In the genomic region with DNA sequence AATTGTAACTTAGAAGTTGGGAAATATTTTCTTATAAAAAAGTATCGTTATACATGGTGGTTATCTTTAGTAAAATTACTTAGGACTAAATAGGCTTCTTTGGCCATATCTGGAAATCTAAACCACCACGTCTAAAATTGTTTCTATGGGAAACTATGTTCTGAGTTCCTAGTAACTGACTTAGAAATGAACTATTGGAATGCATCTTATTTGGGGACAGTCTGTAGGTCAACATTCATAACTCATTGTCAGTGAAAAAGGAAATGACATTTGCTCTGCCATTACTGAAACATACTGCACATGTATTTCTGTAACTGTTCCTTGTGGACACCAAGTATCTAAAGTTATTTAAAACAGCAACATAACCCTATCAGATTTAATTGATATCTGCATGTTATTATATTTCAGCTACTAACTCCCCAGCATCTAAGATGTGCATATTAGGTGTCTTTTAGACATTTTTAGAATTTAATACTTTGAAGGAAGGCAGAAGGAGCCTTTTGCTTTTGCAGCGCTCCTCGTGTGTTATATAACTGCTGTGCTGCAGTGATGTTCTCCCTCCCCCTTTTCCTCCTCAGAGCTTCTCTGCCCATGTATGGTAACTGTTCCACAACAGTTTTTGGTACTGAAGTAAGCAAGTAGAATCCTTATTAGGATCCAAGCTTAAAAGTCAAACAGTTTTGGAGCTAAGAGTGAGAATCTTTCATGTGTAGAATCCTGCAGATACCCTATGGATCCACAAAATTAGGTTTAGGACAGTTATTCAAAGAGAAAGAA, we compare ENCODE assay signal across 2 cellular contexts.
TF ChIP-seq lines count a peak whose summit lies in the region.

No MANE protein-coding gene starts in this region.

TF ChIP-seq in liver, 16 proteins besides CTCF, POLR2A, EP300 and RAD21:
- TF ChIP-seq JUND (IDR thresholded peaks at IDR 0.05), result no peak
- TF ChIP-seq NR2F2 (IDR thresholded peaks at IDR 0.05), result peak; percentile 12

TF ChIP-seq in HepG2, 621 proteins besides CTCF, POLR2A, EP300 and RAD21:
- TF ChIP-seq, protein P1, sequence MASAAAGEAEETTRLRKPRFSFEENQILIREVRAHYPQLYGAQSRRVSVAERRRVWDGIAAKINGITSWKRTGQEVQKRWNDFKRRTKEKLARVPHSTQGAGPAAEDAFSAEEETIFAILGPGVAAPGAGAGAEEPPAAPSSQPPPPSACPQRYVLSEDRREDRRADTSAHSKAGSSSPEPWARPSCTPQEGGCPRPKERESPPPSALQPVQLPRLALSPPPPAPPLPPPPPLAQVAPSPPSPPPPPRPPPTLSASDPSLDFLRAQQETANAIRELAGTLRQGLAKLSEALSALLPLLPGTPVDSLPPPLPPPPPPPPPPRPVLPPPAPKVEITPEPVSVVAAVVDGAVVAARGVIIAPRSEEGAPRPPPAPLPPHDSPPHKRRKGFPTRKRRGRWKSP (CRISPR knock-in tag; IDR thresholded peaks at IDR 0.05), result no peak
- TF ChIP-seq, protein P2, sequence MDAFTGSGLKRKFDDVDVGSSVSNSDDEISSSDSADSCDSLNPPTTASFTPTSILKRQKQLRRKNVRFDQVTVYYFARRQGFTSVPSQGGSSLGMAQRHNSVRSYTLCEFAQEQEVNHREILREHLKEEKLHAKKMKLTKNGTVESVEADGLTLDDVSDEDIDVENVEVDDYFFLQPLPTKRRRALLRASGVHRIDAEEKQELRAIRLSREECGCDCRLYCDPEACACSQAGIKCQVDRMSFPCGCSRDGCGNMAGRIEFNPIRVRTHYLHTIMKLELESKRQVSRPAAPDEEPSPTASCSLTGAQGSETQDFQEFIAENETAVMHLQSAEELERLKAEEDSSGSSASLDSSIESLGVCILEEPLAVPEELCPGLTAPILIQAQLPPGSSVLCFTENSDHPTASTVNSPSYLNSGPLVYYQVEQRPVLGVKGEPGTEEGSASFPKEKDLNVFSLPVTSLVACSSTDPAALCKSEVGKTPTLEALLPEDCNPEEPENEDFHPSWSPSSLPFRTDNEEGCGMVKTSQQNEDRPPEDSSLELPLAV (CRISPR knock-in tag; conservative IDR thresholded peaks at IDR 0.05; ENCODE audit: low read depth), result no peak
- TF ChIP-seq HOXA9 (CRISPR knock-in tag; IDR thresholded peaks at IDR 0.05; ENCODE audit: borderline replicate concordance), result no peak
- no peak for TF ChIP-seq ZNF563 (CRISPR knock-in tag; IDR thresholded peaks at IDR 0.05)
- no peak for TF ChIP-seq GTF3A (CRISPR knock-in tag; conservative IDR thresholded peaks at IDR 0.05)
- no peak for TF ChIP-seq ZNF616 (CRISPR knock-in tag; IDR thresholded peaks at IDR 0.05; ENCODE audit: low read depth)
- TF ChIP-seq ZNF317 (CRISPR knock-in tag; IDR thresholded peaks at IDR 0.05), result no peak
- TF ChIP-seq KLF16 (CRISPR knock-in tag; IDR thresholded peaks at IDR 0.05), result no peak
- no peak for TF ChIP-seq ZSCAN9 (CRISPR knock-in tag; IDR thresholded peaks at IDR 0.05; ENCODE audit: borderline replicate concordance)
